Comparison of ENCODE assay signal across 19 cellular contexts in the genomic region with DNA sequence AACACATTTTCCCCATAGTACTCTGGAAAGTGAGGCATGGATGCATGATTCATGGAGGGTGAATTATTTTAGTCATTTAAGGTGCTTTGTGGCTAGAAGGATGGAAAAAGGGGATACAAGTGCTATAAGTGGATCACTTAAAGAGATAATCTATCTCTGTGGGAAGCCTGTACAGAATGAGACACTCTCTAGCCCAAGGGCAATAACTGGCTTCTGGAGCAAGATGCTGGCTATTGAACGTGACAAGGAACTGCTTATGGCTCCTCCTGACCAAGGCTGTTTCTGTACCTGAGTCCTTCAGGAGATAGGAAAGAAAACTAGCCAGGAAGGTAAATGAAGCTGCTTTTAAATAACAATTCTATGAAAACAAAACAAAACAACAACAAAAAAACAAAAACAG.
"Had no signal": no experiment of that assay in that cellular context is flagged by ENCODE, and none has a peak within 500 bp of the region (broad histone marks: within the 10 kb centered on the region; RNA-seq: fewer than 3 reads in every experiment).

No MANE protein-coding gene starts in this region.

- H3K4me2 ChIP-seq: hepatocyte, neural progenitor cell had no signal

- H3K9ac ChIP-seq: neural progenitor cell had no signal

- ATAC-seq: natural killer cell treated with Interleukin-12 subunit alpha and Interleukin-12 subunit beta and Interleukin-15 and Interleukin-18, amount 100 ng/mL, for 72 hours; pancreas; right cardiac atrium had no signal

- H3K79me2 ChIP-seq: hepatocyte had no signal

- H3K4me3 ChIP-seq: dorsolateral prefrontal cortex, hepatocyte, neural progenitor cell, pancreas, stomach, thoracic aorta, transverse colon had no signal

- H3K27ac ChIP-seq: dorsolateral prefrontal cortex, hepatocyte, neural progenitor cell, pancreas, stomach, thoracic aorta, transverse colon had no signal

- DNase-seq: cortex of kidney; dorsolateral prefrontal cortex; effector CD8-positive, alpha-beta T cell; foreskin melanocyte; head of caudate nucleus; kidney glomerular epithelial cell; occipital lobe; pancreas; right cardiac atrium; small intestine; stimulated activated CD4-positive, alpha-beta T cell treated with anti-CD3 and anti-CD28 coated beads, Interleukin-12 subunit alpha, Interleukin-12 subunit beta, amount 100 ng/mL, for 4 hours; stimulated activated naive CD4-positive, alpha-beta T cell; stomach; substantia nigra; transverse colon had no signal

- H3K36me3 ChIP-seq: neural progenitor cell, pancreas, stomach, thoracic aorta, transverse colon had no signal

- H3K27me3 ChIP-seq: dorsolateral prefrontal cortex, hepatocyte, neural progenitor cell, pancreas, stomach, transverse colon had no signal

- H3K4me1 ChIP-seq: neural progenitor cell, pancreas, stomach, transverse colon had no signal
